ENCODE assay signal across 8 cellular contexts in genomic region chrX:47562615-47563243, GRCh38.
A peak's percentile ranks its signal among the peaks of the same experiment; 100 is the strongest.
DNase-seq lines count a peak whose midpoint lies in the region; ATAC-seq and TF ChIP-seq lines count a peak whose summit lies in the region.

No MANE protein-coding gene starts in this region.

- peak overlapping the region; percentile 55 for H3K4me2 ChIP-seq in OCI-LY3 (ENCODE audit: low read length)

- peak; percentile 38 for TF ChIP-seq CTCF in OCI-LY3 (IDR thresholded peaks at IDR 0.05; ENCODE audit: low read depth, low read length)
- TF ChIP-seq CTCF in choroid plexus epithelial cell (conservative IDR thresholded peaks at IDR 0.05; ENCODE audit: low read depth, low read length), result peak; percentile 64

- no peaks in the 10 kb centered on the region for H3K27me3 ChIP-seq in OCI-LY3 (ENCODE audit: low read depth, low read length)

- no peak for ATAC-seq in HG03442 (IDR thresholded peaks at IDR 0.05; ENCODE audit: unreplicated experiment)
- no peak for ATAC-seq in GM18907 (IDR thresholded peaks at IDR 0.05; ENCODE audit: unreplicated experiment)

- H3K9me3 ChIP-seq in OCI-LY3 (ENCODE audit: insufficient read depth, low read length), result no peaks in the 10 kb centered on the region

- H3K27ac ChIP-seq in OCI-LY3 (ENCODE audit: low read length), result no peak overlapping the region

- H2AFZ ChIP-seq in OCI-LY3 (ENCODE audit: low read depth, low read length), result no peak overlapping the region

- H3K36me3 ChIP-seq in OCI-LY3 (replicated peaks; ENCODE audit: low read depth, low read length), result peaks cover 30% of the 10 kb centered on the region

- 0 out of 2 replicates have a peak, but pooled peaks cover 4% of the 10 kb centered on the region for H4K20me1 ChIP-seq in OCI-LY3 (ENCODE audit: insufficient read depth, low read length)

- 0 out of 2 replicates have a peak overlapping the region, but pooled peaks have one; percentile 16 for H3K4me3 ChIP-seq in OCI-LY3 (ENCODE audit: low read length)
- no peak overlapping the region for H3K4me3 ChIP-seq in choroid plexus epithelial cell (ENCODE audit: low read depth, low read length)

- H3K79me2 ChIP-seq in OCI-LY3 (ENCODE audit: low read length), result peaks cover 38% of the 10 kb centered on the region

- DNase-seq in activated naive CD4-positive, alpha-beta T cell treated with Interleukin-2 at 50 U/mL for 16 hours, result peak; percentile 35
- DNase-seq in activated naive CD4-positive, alpha-beta T cell (lab: John Stamatoyannopoulos, UW), result no peak
- DNase-seq in choroid plexus epithelial cell (ENCODE audit: low read depth) (peak; percentile 65), germinal center (ENCODE audit: low spot score) (no peak)
- peak; percentile 25 for DNase-seq in stimulated activated CD4-positive, alpha-beta T cell treated with anti-CD3 and anti-CD28 coated beads, Interleukin-4, amount 100 ng/mL, for 24 hours

- H3K4me1 ChIP-seq in OCI-LY3 (ENCODE audit: low read length), result peaks cover 51% of the 10 kb centered on the region

- H3K9ac ChIP-seq in OCI-LY3 (ENCODE audit: low read length), result no peak overlapping the region

Comparison
In these comparisons a context has a peak if more than half of its experiments do, and no peak if none do; other contexts are left out.
1. DNase-seq: peak in activated naive CD4-positive, alpha-beta T cell treated with Interleukin-2 at 50 U/mL for 16 hours (single experiment), choroid plexus epithelial cell (single experiment) and stimulated activated CD4-positive, alpha-beta T cell treated with anti-CD3 and anti-CD28 coated beads, Interleukin-4, amount 100 ng/mL, for 24 hours (single experiment); none in activated naive CD4-positive, alpha-beta T cell (0 of 4) and germinal center (single experiment).